16 cellular contexts compared by ENCODE assay signal in the genomic region with DNA sequence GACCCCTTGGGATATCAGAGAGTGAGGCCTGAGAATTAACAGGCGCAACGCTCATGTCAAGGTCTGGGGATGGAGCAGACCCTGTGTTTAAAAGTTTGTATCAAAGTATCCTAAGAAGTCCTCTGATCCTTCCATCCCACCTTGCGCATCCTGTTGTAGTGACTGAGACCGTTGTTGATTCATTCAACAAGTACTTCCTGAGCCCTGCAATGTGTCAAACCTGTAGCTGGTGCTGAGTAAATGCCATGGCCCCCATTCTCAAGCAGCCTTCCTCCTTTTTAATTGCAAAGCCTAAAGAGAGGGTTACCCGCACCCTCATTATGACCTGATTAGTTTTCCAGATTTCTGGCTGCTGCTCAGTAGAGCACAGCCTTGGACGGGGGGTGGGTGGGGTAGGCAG. TPM values are rescaled to one million over a fixed set of nuclear protein-coding genes. Genes with fewer than 3 reads are reported as not detected.
DNase-seq lines count a peak whose midpoint lies in the region; ATAC-seq and TF ChIP-seq lines count a peak whose summit lies in the region.
"Had no signal": no experiment of that assay in that cellular context is flagged by ENCODE, and none has a peak within 500 bp of the region (broad histone marks: within the 10 kb centered on the region; RNA-seq: fewer than 3 reads in every experiment).

No MANE protein-coding gene starts in this region.

- no peaks in the 10 kb centered on the region for H3K36me3 Mint-ChIP-seq in activated naive CD4-positive, alpha-beta T cell treated with anti-CD3 and anti-CD28 coated beads, Interleukin-2, amount 50 U/mL, for 24 hours
- no peaks in the 10 kb centered on the region for H3K36me3 Mint-ChIP-seq in central memory CD8-positive, alpha-beta T cell (ENCODE audit: insufficient read depth)
- no peaks in the 10 kb centered on the region for H3K36me3 Mint-ChIP-seq in natural killer cell
- H3K36me3 Mint-ChIP-seq: CD4-positive, CD25-positive, alpha-beta regulatory T cell had no signal

- no peak for ATAC-seq in central memory CD8-positive, alpha-beta T cell (replicated peaks; ENCODE audit: extremely low read depth, poor library complexity, severe bottlenecking)
- ATAC-seq in natural killer cell: peak; percentile 22 to 38 (median 32)
- ATAC-seq: GM12878, GM23338 had no signal

- no peak for DNase-seq in activated naive CD4-positive, alpha-beta T cell treated with Interleukin-2 at 50 U/mL for 16 hours
- DNase-seq in central memory CD8-positive, alpha-beta T cell (ENCODE audit: low spot score in 2 of 2): no peak
- no peak for DNase-seq in natural killer cell
- no peak for DNase-seq in GM13976 (ENCODE audit: low spot score)
- DNase-seq in MV-4-11 (lab: John Stamatoyannopoulos, UW): no peak
- no peak for DNase-seq in Karpas-422
- DNase-seq: 8988T; AML-193; Calu3; CD4-positive, CD25-positive, alpha-beta regulatory T cell; DMS79; H7 had no signal

- H2AFZ ChIP-seq in Karpas-422 (ENCODE audit: low read length): no peak overlapping the region

- no peaks in the 10 kb centered on the region for H3K27me3 ChIP-seq in Karpas-422 (ENCODE audit: low read length)
- H3K27me3 ChIP-seq: BLaER1 treated with 17β-estradiol and CSF1 and Interleukin-3, amounts not matched to agents 10 nM and 100 nM had no signal

- no peaks in the 10 kb centered on the region for H3K9me2 ChIP-seq in Karpas-422 (replicated peaks; ENCODE audit: insufficient read depth, low read length)

- H3K4me3 ChIP-seq in Karpas-422 (ENCODE audit: low read length): no peak overlapping the region
- H3K4me3 ChIP-seq: BLaER1 treated with 17β-estradiol and CSF1 and Interleukin-3, amounts not matched to agents 10 nM and 100 nM; GM12878; GM23338 had no signal

- peaks cover 3% of the 10 kb centered on the region for H3K4me1 Mint-ChIP-seq in activated naive CD4-positive, alpha-beta T cell treated with anti-CD3 and anti-CD28 coated beads, Interleukin-2, amount 50 U/mL, for 24 hours
- H3K4me1 Mint-ChIP-seq in central memory CD8-positive, alpha-beta T cell: peaks cover 5% of the 10 kb centered on the region
- H3K4me1 Mint-ChIP-seq in natural killer cell: peaks cover 59 to 66% of the 10 kb centered on the region in 2 donors

- H3K36me3 ChIP-seq in Karpas-422 (ENCODE audit: insufficient read depth, low read length): no peaks in the 10 kb centered on the region
- H3K36me3 ChIP-seq: BLaER1 treated with 17β-estradiol and CSF1 and Interleukin-3, amounts not matched to agents 10 nM and 100 nM had no signal

- TF ChIP-seq CTCF in natural killer cell (IDR thresholded peaks at IDR 0.05) (no peak), GM13976 (IDR thresholded peaks at IDR 0.05; ENCODE audit: borderline replicate concordance, control extremely low read depth, extremely low read depth, insufficient read depth, missing control alignments) (no peak)

- no peaks in the 10 kb centered on the region for H3K4me1 ChIP-seq in Karpas-422 (ENCODE audit: low read length)
- H3K4me1 ChIP-seq: BLaER1 treated with 17β-estradiol and CSF1 and Interleukin-3, amounts not matched to agents 10 nM and 100 nM had no signal

- no peaks in the 10 kb centered on the region for H3K9me3 Mint-ChIP-seq in activated naive CD4-positive, alpha-beta T cell treated with anti-CD3 and anti-CD28 coated beads, Interleukin-2, amount 50 U/mL, for 24 hours
- H3K9me3 Mint-ChIP-seq in central memory CD8-positive, alpha-beta T cell: no peaks in the 10 kb centered on the region
- H3K9me3 Mint-ChIP-seq in natural killer cell: no peaks in the 10 kb centered on the region
- H3K9me3 Mint-ChIP-seq: GM23338 had no signal

- H3K9ac ChIP-seq in Karpas-422 (ENCODE audit: low read length): no peak overlapping the region
- H3K9ac ChIP-seq: BLaER1 treated with 17β-estradiol and CSF1 and Interleukin-3, amounts not matched to agents 10 nM and 100 nM had no signal

- H3K9me3 ChIP-seq in Karpas-422 (ENCODE audit: low read length): no peaks in the 10 kb centered on the region
- H3K9me3 ChIP-seq: BLaER1 treated with 17β-estradiol and CSF1 and Interleukin-3, amounts not matched to agents 10 nM and 100 nM had no signal

- intact Hi-C loops in natural killer cell (cut with micrococcal nuclease): loop anchor here (1.0 to 10.0 kb wide), 3 partner anchors 10 to 216 kb away; no protein-coding TSS in a partner anchor

- no peaks in the 10 kb centered on the region for H4K20me1 ChIP-seq in Karpas-422 (ENCODE audit: insufficient read depth, low read depth, low read length)
- H4K20me1 ChIP-seq: BLaER1 treated with 17β-estradiol and CSF1 and Interleukin-3, amounts not matched to agents 10 nM and 100 nM had no signal

- H3K27ac ChIP-seq in Karpas-422 (ENCODE audit: low read length): no peak overlapping the region
- H3K27ac ChIP-seq: BLaER1 treated with 17β-estradiol and CSF1 and Interleukin-3, amounts not matched to agents 10 nM and 100 nM had no signal

- no peaks in the 10 kb centered on the region for H3K79me2 ChIP-seq in Karpas-422 (ENCODE audit: low read length)

- in situ Hi-C loops in GM13976 (cut with MboI; ENCODE audit: low sequenced_read_pairs, unreplicated experiment): loop anchor here (25.0 kb wide), 1 partner anchor 988 kb away; no protein-coding TSS in a partner anchor

- H3K27me3 Mint-ChIP-seq in activated naive CD4-positive, alpha-beta T cell treated with anti-CD3 and anti-CD28 coated beads, Interleukin-2, amount 50 U/mL, for 24 hours: no peaks in the 10 kb centered on the region
- peaks cover 9% of the 10 kb centered on the region for H3K27me3 Mint-ChIP-seq in central memory CD8-positive, alpha-beta T cell
- H3K27me3 Mint-ChIP-seq in natural killer cell (ENCODE audit: low read depth in 2 of 2): no peaks in the 10 kb centered on the region

- no peak overlapping the region for H3K4me3 Mint-ChIP-seq in activated naive CD4-positive, alpha-beta T cell treated with anti-CD3 and anti-CD28 coated beads, Interleukin-2, amount 50 U/mL, for 24 hours
- H3K4me3 Mint-ChIP-seq in central memory CD8-positive, alpha-beta T cell: peak overlapping the region; percentile 23
- H3K4me3 Mint-ChIP-seq in natural killer cell: peak overlapping the region; percentile 70
- H3K4me3 Mint-ChIP-seq: CD4-positive, CD25-positive, alpha-beta regulatory T cell; GM23338 had no signal

- peak overlapping the region; percentile 38 for H3K27ac Mint-ChIP-seq in activated naive CD4-positive, alpha-beta T cell treated with anti-CD3 and anti-CD28 coated beads, Interleukin-2, amount 50 U/mL, for 24 hours
- H3K27ac Mint-ChIP-seq in central memory CD8-positive, alpha-beta T cell (ENCODE audit: low read depth): no peak overlapping the region
- H3K27ac Mint-ChIP-seq in natural killer cell: peak overlapping the region; percentile 81 to 93
- H3K27ac Mint-ChIP-seq: CD4-positive, CD25-positive, alpha-beta regulatory T cell; GM23338 had no signal

- H3K4me2 ChIP-seq in Karpas-422 (ENCODE audit: low read depth, low read length, poor library complexity, severe bottlenecking): no peak overlapping the region
- H3K4me2 ChIP-seq: BLaER1 treated with 17β-estradiol and CSF1 and Interleukin-3, amounts not matched to agents 10 nM and 100 nM; GM23338 had no signal

RNA-seq across cellular contexts. Expression of gene RPLP1, which starts 46.4 kb away (rescaled TPM):
- total RNA-seq in natural killer cell: 1,000 to 10,000 TPM in 1 of 3 donors, 100 to 1,000 TPM in 2; 895 to 1,167 (median 974) TPM
- total RNA-seq in Karpas-422 (2014; rRNA removed; shearing (Covaris generic); ENCODE audit: low replicate concordance): 203 and 282 TPM in 2 replicates
